Comparison of ENCODE assay signal across 10 cellular contexts in genomic region chr6:104483225-104483834, GRCh38.
DNase-seq lines count a peak whose midpoint lies in the region; TF ChIP-seq lines count a peak whose summit lies in the region.
"Had no signal": no experiment of that assay in that cellular context is flagged by ENCODE, and none has a peak within 500 bp of the region (broad histone marks: within the 10 kb centered on the region; RNA-seq: fewer than 3 reads in every experiment).

No MANE protein-coding gene starts in this region.

- no peaks in the 10 kb centered on the region for H3K36me3 Mint-ChIP-seq in endodermal cell (ENCODE audit: low read depth)
- H3K36me3 Mint-ChIP-seq: activated naive CD4-positive, alpha-beta T cell treated with anti-CD3 and anti-CD28 coated beads, Interleukin-2, amount 10 ng/mL, durations not matched to agents 7 days and 5 days had no signal

- intact Hi-C loops in posterior cingulate gyrus (cut with DNase I): no loop called here

- no peak overlapping the region for H3K27ac Mint-ChIP-seq in endodermal cell
- H3K27ac Mint-ChIP-seq: activated naive CD4-positive, alpha-beta T cell treated with anti-CD3 and anti-CD28 coated beads, Interleukin-2, amount 10 ng/mL, durations not matched to agents 7 days and 5 days had no signal

- H3F3A ChIP-seq in GM23248 (ENCODE audit: insufficient read depth): no peaks in the 10 kb centered on the region
- H3F3A ChIP-seq in OCI-LY1 (ENCODE audit: insufficient read depth, low read length): no peaks in the 10 kb centered on the region

- H3K4me1 ChIP-seq in GM23248 (ENCODE audit: insufficient read depth) (no peaks in the 10 kb centered on the region), OCI-LY1 (ENCODE audit: insufficient read depth, low read length, severe bottlenecking) (no peaks in the 10 kb centered on the region), endodermal cell (ENCODE audit: control insufficient read depth, insufficient read depth, low read length) (no peaks in the 10 kb centered on the region), suprapubic skin (no peaks in the 10 kb centered on the region)
- H3K4me1 ChIP-seq: esophagus muscularis mucosa had no signal

- H3K27me3 ChIP-seq in GM23248 (replicated peaks; ENCODE audit: insufficient read depth): no peaks in the 10 kb centered on the region
- no peaks in the 10 kb centered on the region for H3K27me3 ChIP-seq in OCI-LY1 (ENCODE audit: insufficient read depth, low read length)
- H3K27me3 ChIP-seq in endodermal cell (ENCODE audit: control insufficient read depth, insufficient read depth, low read length, poor library complexity, severe bottlenecking): no peaks in the 10 kb centered on the region
- no peaks in the 10 kb centered on the region for H3K27me3 ChIP-seq in suprapubic skin
- H3K27me3 ChIP-seq: esophagus muscularis mucosa had no signal

- H3K9me3 Mint-ChIP-seq in endodermal cell: no peaks in the 10 kb centered on the region
- H3K9me3 Mint-ChIP-seq: activated naive CD4-positive, alpha-beta T cell treated with anti-CD3 and anti-CD28 coated beads, Interleukin-2, amount 10 ng/mL, durations not matched to agents 7 days and 5 days had no signal

- no peak for TF ChIP-seq POLR2A in suprapubic skin (IDR thresholded peaks at IDR 0.05)

- 5 to 7% methylated on average over 2 of the region's 2 CpGs for WGBS in GM23248 (ENCODE audit: low coverage in 1 of 2, low lambda C conversion rate in 2 of 2, missing lambda C conversion rate in 2 of 2), 2 experiments
- 56% methylated on average over 1 of the region's 2 CpGs; no CpG with 5 or more reads in 1 of the 2 experiments for WGBS in endodermal cell (ENCODE audit: insufficient coverage in 1 of 2, insufficient read length in 1 of 2), 2 experiments
- 15% methylated on average over 2 of the region's 2 CpGs for WGBS in suprapubic skin

- H2AFZ ChIP-seq in GM23248 (no peak overlapping the region), OCI-LY1 (ENCODE audit: low read length) (no peak overlapping the region)

- H4K20me1 ChIP-seq in GM23248 (ENCODE audit: insufficient read depth) (no peaks in the 10 kb centered on the region), OCI-LY1 (ENCODE audit: insufficient read depth, low read length) (no peaks in the 10 kb centered on the region)

- H3K4me3 ChIP-seq in GM23248 (no peak overlapping the region), OCI-LY1 (ENCODE audit: low read depth, low read length, poor library complexity, severe bottlenecking) (no peak overlapping the region), endodermal cell (ENCODE audit: low read length) (no peak overlapping the region), suprapubic skin (no peak overlapping the region)
- H3K4me3 ChIP-seq: esophagus muscularis mucosa had no signal

- H3K9me2 ChIP-seq in GM23248 (ENCODE audit: insufficient read depth): no peaks in the 10 kb centered on the region
- no peaks in the 10 kb centered on the region for H3K9me2 ChIP-seq in OCI-LY1 (ENCODE audit: low read depth, low read length)

- in situ Hi-C loops in GM23248 (cut with MboI): no loop called here

- peaks cover 7% of the 10 kb centered on the region for H3K4me1 Mint-ChIP-seq in endodermal cell
- H3K4me1 Mint-ChIP-seq: activated naive CD4-positive, alpha-beta T cell treated with anti-CD3 and anti-CD28 coated beads, Interleukin-2, amount 10 ng/mL, durations not matched to agents 7 days and 5 days had no signal

- H3K27ac ChIP-seq in GM23248: no peak overlapping the region
- no peak overlapping the region for H3K27ac ChIP-seq in OCI-LY1 (ENCODE audit: low read depth, low read length, poor library complexity, severe bottlenecking)
- no peak overlapping the region for H3K27ac ChIP-seq in endodermal cell (ENCODE audit: low read depth, low read length)
- no peak overlapping the region for H3K27ac ChIP-seq in suprapubic skin
- H3K27ac ChIP-seq: esophagus muscularis mucosa had no signal

- TF ChIP-seq EP300 in suprapubic skin (IDR thresholded peaks at IDR 0.05): no peak

- H3K4me2 ChIP-seq in GM23248 (ENCODE audit: unreplicated experiment): no peak overlapping the region
- H3K4me2 ChIP-seq in OCI-LY1 (ENCODE audit: low read length): no peak overlapping the region

- no peaks in the 10 kb centered on the region for H3K9me3 ChIP-seq in GM23248 (ENCODE audit: low read depth)
- H3K9me3 ChIP-seq in OCI-LY1 (ENCODE audit: low read length): no peaks in the 10 kb centered on the region
- no peaks in the 10 kb centered on the region for H3K9me3 ChIP-seq in endodermal cell (ENCODE audit: control insufficient read depth, low read length)
- H3K9me3 ChIP-seq in suprapubic skin: no peaks in the 10 kb centered on the region
- H3K9me3 ChIP-seq: esophagus muscularis mucosa had no signal

- DNase-seq in A172 (ENCODE audit: low spot score) (peak; percentile 1), GM23248 (peak; percentile 24), endodermal cell (no peak), posterior cingulate gyrus (no peak), suprapubic skin (ENCODE audit: low spot score in 2 of 2) (no peak), COLO668 (lab: John Stamatoyannopoulos, UW; ENCODE audit: unreplicated experiment) (no peak)
- DNase-seq in activated CD4-positive, CD25-positive, alpha-beta regulatory T cell (lab: John Stamatoyannopoulos, UW): no peak
- DNase-seq: activated naive CD4-positive, alpha-beta T cell treated with anti-CD3 and anti-CD28 coated beads, Interleukin-2, amount 10 ng/mL, durations not matched to agents 7 days and 5 days had no signal

- H3K27me3 Mint-ChIP-seq in endodermal cell (ENCODE audit: insufficient read depth): no peaks in the 10 kb centered on the region
- H3K27me3 Mint-ChIP-seq: activated naive CD4-positive, alpha-beta T cell treated with anti-CD3 and anti-CD28 coated beads, Interleukin-2, amount 10 ng/mL, durations not matched to agents 7 days and 5 days had no signal

- H3K36me3 ChIP-seq in GM23248 (ENCODE audit: low read depth): no peaks in the 10 kb centered on the region
- H3K36me3 ChIP-seq in OCI-LY1 (ENCODE audit: insufficient read depth, low read length): no peaks in the 10 kb centered on the region
- no peaks in the 10 kb centered on the region for H3K36me3 ChIP-seq in endodermal cell (ENCODE audit: control insufficient read depth, insufficient read depth, low read length)
- no peaks in the 10 kb centered on the region for H3K36me3 ChIP-seq in suprapubic skin
- H3K36me3 ChIP-seq: esophagus muscularis mucosa had no signal

- H3K79me2 ChIP-seq in GM23248 (ENCODE audit: insufficient read depth) (no peaks in the 10 kb centered on the region), OCI-LY1 (ENCODE audit: insufficient read depth, low read length) (no peaks in the 10 kb centered on the region)

- no peak overlapping the region for H3K4me3 Mint-ChIP-seq in endodermal cell
- H3K4me3 Mint-ChIP-seq: activated naive CD4-positive, alpha-beta T cell treated with anti-CD3 and anti-CD28 coated beads, Interleukin-2, amount 10 ng/mL, durations not matched to agents 7 days and 5 days had no signal

- peak; percentile 26; the same call in 1 of the 2 replicates for TF ChIP-seq CTCF in OCI-LY1 (IDR thresholded peaks at IDR 0.05; ENCODE audit: low read length)
- peak; percentile 88 for TF ChIP-seq CTCF in endodermal cell (conservative IDR thresholded peaks at IDR 0.05)
- TF ChIP-seq CTCF in suprapubic skin (IDR thresholded peaks at IDR 0.05): no peak

- no peak overlapping the region for H3K9ac ChIP-seq in GM23248
- no peak overlapping the region for H3K9ac ChIP-seq in OCI-LY1 (ENCODE audit: low read length)
- no peak overlapping the region for H3K9ac ChIP-seq in endodermal cell (ENCODE audit: extremely low read depth, low read length, poor library complexity, severe bottlenecking)

Comparison
In these comparisons a context has a peak if more than half of its experiments do, and no peak if none do; other contexts are left out.
1. DNase-seq: peak in A172 (single experiment) and GM23248 (single experiment); none in endodermal cell (single experiment), posterior cingulate gyrus (0 of 10), activated CD4-positive, CD25-positive, alpha-beta regulatory T cell (0 of 4), suprapubic skin (0 of 2) and COLO668 (single experiment).
2. CTCF ChIP-seq: peak in OCI-LY1 (single experiment) and endodermal cell (single experiment); none in suprapubic skin (0 of 2).